In genomic region chr18:5630057-5630765, GRCh38 we compare ENCODE assay signal across 8 cellular contexts.
A peak's percentile ranks its signal among the peaks of the same experiment; 100 is the strongest.
DNase-seq lines count a peak whose midpoint lies in the region; ATAC-seq and TF ChIP-seq lines count a peak whose summit lies in the region.

No MANE protein-coding gene starts in this region.

- DNase-seq in NCI-H2107 (lab: John Stamatoyannopoulos, UW) (peak; percentile 74), left ventricle myocardium inferior (peak; percentile 69)
- DNase-seq in activated naive CD8-positive, alpha-beta T cell treated with anti-CD3 and anti-CD28 coated beads, Interleukin-2, amount 50 U/mL, for 24 hours: peak; percentile 30

- intact Hi-C loops in left ventricle myocardium inferior (cut with micrococcal nuclease): no loop called here

- peak overlapping the region; percentile 21 for H3K9ac ChIP-seq in parathyroid adenoma

- H3K36me3 ChIP-seq in HEK293 (ENCODE audit: control insufficient read depth in 2 of 2, insufficient read depth in 1 of 2, low read length in 2 of 2): no peaks in the 10 kb centered on the region
- H3K36me3 ChIP-seq in left ventricle myocardium inferior: no peaks in the 10 kb centered on the region
- H3K36me3 ChIP-seq in parathyroid adenoma (ENCODE audit: control insufficient read depth, insufficient read depth, low read length): no peaks in the 10 kb centered on the region

- CTCF ChIA-PET in HEK293 (lab: Yijun Ruan, JAX): interaction anchor here (0.6 to 1.3 kb wide), 5 partner anchors 20 to 482 kb away, joined by 3 to 4 read pairs (median 3); no protein-coding TSS in a partner anchor

- POLR2A ChIA-PET in HEK293 (lab: Yijun Ruan, JAX): interaction anchor here (0.6 to 2.6 kb wide), 16 partner anchors 10 to 336 kb away, joined by 3 to 12 read pairs (median 5); partner anchors contain the start of gene EPB41L3

- H2AFZ ChIP-seq in parathyroid adenoma: peak overlapping the region; percentile 99

- peaks cover 77% of the 10 kb centered on the region for H3K27me3 ChIP-seq in left ventricle myocardium inferior (ENCODE audit: low read depth)
- H3K27me3 ChIP-seq in parathyroid adenoma (ENCODE audit: control insufficient read depth, insufficient read depth, low read length): no peaks in the 10 kb centered on the region

- peak overlapping the region; percentile 85 for H3K4me2 ChIP-seq in parathyroid adenoma (ENCODE audit: low read length)

- no peaks in the 10 kb centered on the region for H3K36me3 Mint-ChIP-seq in activated naive CD8-positive, alpha-beta T cell treated with anti-CD3 and anti-CD28 coated beads, Interleukin-2, amount 50 U/mL, for 24 hours (ENCODE audit: low read depth)

- peaks cover 32% of the 10 kb centered on the region for H3K27me3 Mint-ChIP-seq in activated naive CD8-positive, alpha-beta T cell treated with anti-CD3 and anti-CD28 coated beads, Interleukin-2, amount 50 U/mL, for 24 hours

- peak; percentile 77 for ATAC-seq in activated naive CD8-positive, alpha-beta T cell treated with anti-CD3 and anti-CD28 coated beads, Interleukin-2, amount 50 U/mL, for 24 hours
- ATAC-seq in GM21447 (IDR thresholded peaks at IDR 0.05; ENCODE audit: unreplicated experiment) (no peak), GM19035 (IDR thresholded peaks at IDR 0.05; ENCODE audit: unreplicated experiment) (no peak)

- H3K4me3 ChIP-seq in GM08714 (ENCODE audit: low read length) (peak overlapping the region; percentile 56), HEK293 (ENCODE audit: low read depth, low read length) (peak overlapping the region; percentile 61), left ventricle myocardium inferior (peak overlapping the region; percentile 71), parathyroid adenoma (ENCODE audit: low read depth, low read length) (peak overlapping the region; percentile 58)

- H3K27ac Mint-ChIP-seq in activated naive CD8-positive, alpha-beta T cell treated with anti-CD3 and anti-CD28 coated beads, Interleukin-2, amount 50 U/mL, for 24 hours: no peak overlapping the region

- TF ChIP-seq CTCF in HEK293 (tag by site-specific recombination; IDR thresholded peaks at IDR 0.05) (no peak), left ventricle myocardium inferior (IDR thresholded peaks at IDR 0.05; ENCODE audit: borderline replicate concordance) (no peak), parathyroid adenoma (IDR thresholded peaks at IDR 0.05) (no peak)

- no peaks in the 10 kb centered on the region for H3K9me3 Mint-ChIP-seq in activated naive CD8-positive, alpha-beta T cell treated with anti-CD3 and anti-CD28 coated beads, Interleukin-2, amount 50 U/mL, for 24 hours

- H3K79me2 ChIP-seq in parathyroid adenoma: peaks cover 9% of the 10 kb centered on the region

- no peaks in the 10 kb centered on the region for H3K9me3 ChIP-seq in HEK293 (ENCODE audit: control insufficient read depth, insufficient read depth, low read depth, low read length)
- no peaks in the 10 kb centered on the region for H3K9me3 ChIP-seq in left ventricle myocardium inferior (replicated peaks)
- no peaks in the 10 kb centered on the region for H3K9me3 ChIP-seq in parathyroid adenoma (ENCODE audit: control insufficient read depth, low read length)

- peaks cover 2% of the 10 kb centered on the region for H3K4me1 Mint-ChIP-seq in activated naive CD8-positive, alpha-beta T cell treated with anti-CD3 and anti-CD28 coated beads, Interleukin-2, amount 50 U/mL, for 24 hours

- H3K27ac ChIP-seq in HEK293 (ENCODE audit: extremely low read depth, low read depth, low read length) (peak overlapping the region; percentile 96), left ventricle myocardium inferior (replicated peaks) (peak overlapping the region; percentile 63), parathyroid adenoma (peak overlapping the region; percentile 68)

- no peak overlapping the region for H3K4me3 Mint-ChIP-seq in activated naive CD8-positive, alpha-beta T cell treated with anti-CD3 and anti-CD28 coated beads, Interleukin-2, amount 50 U/mL, for 24 hours

- H3K4me1 ChIP-seq in HEK293 (ENCODE audit: control insufficient read depth, insufficient read depth, low read length) (peaks cover 19% of the 10 kb centered on the region), left ventricle myocardium inferior (peaks cover 31% of the 10 kb centered on the region), parathyroid adenoma (peaks cover 5% of the 10 kb centered on the region)

TF ChIP-seq in HEK293, 187 proteins besides CTCF, POLR2A, EP300 and RAD21 (continues in another document):
- TF ChIP-seq GLIS2 (tag by site-specific recombination; IDR thresholded peaks at IDR 0.05) (peak; percentile 93), FEZF1 (tag by site-specific recombination; IDR thresholded peaks at IDR 0.05) (0 out of 2 replicates have a peak, but pooled peaks have one; percentile 6), ELK4 (IDR thresholded peaks at IDR 0.05; ENCODE audit: borderline replicate concordance, low read depth, low read length) (no peak), ZNF677 (tag by site-specific recombination; IDR thresholded peaks at IDR 0.05) (no peak), ZFHX2 (tag by site-specific recombination; conservative IDR thresholded peaks at IDR 0.05) (no peak), ZBTB8A (tag by site-specific recombination; IDR thresholded peaks at IDR 0.05) (peak; percentile 87), IKZF3 (tag by site-specific recombination; IDR thresholded peaks at IDR 0.05) (peak; percentile 72), GLIS1 (tag by site-specific recombination; IDR thresholded peaks at IDR 0.05) (peak; percentile 69), ZNF19 (tag by site-specific recombination; IDR thresholded peaks at IDR 0.05; ENCODE audit: low read depth) (no peak), ZBTB26 (tag by site-specific recombination; optimal IDR thresholded peaks at IDR 0.05) (peak; percentile 30), ZNF629 (tag by site-specific recombination; IDR thresholded peaks at IDR 0.05) (0 out of 2 replicates have a peak, but pooled peaks have one; percentile 8), KLF10 (tag by site-specific recombination; IDR thresholded peaks at IDR 0.05) (peak; percentile 56; the same call in 1 of the 2 replicates), ZNF548 (tag by site-specific recombination; IDR thresholded peaks at IDR 0.05) (no peak), ZBTB44 (tag by site-specific recombination; IDR thresholded peaks at IDR 0.05) (0 out of 2 replicates have a peak, but pooled peaks have one; percentile 15), ZBTB20 (tag by site-specific recombination; IDR thresholded peaks at IDR 0.05) (peak; percentile 63; the same call in 1 of the 2 replicates), ZBTB49 (tag by site-specific recombination; IDR thresholded peaks at IDR 0.05; ENCODE audit: low read depth) (no peak), ZNF660 (tag by site-specific recombination; IDR thresholded peaks at IDR 0.05) (peak; percentile 65; the same call in 1 of the 2 replicates), ZNF341 (tag by site-specific recombination; IDR thresholded peaks at IDR 0.05; ENCODE audit: low read depth) (peak; percentile 54; the same call in 1 of the 2 replicates)
